ENCODE assay signal across 1 cellular context in genomic region chr13:51599444-51600176, GRCh38.
TF ChIP-seq lines count a peak whose summit lies in the region.

No MANE protein-coding gene starts in this region.

TF ChIP-seq in H1, 55 proteins besides CTCF, POLR2A, EP300 and RAD21:
- no peak for TF ChIP-seq CTBP2 (IDR thresholded peaks at IDR 0.05; ENCODE audit: borderline replicate concordance, insufficient read depth, insufficient read length, low read length)
- TF ChIP-seq ATF2 (IDR thresholded peaks at IDR 0.05; ENCODE audit: low read length) = no peak
- TF ChIP-seq CHD7 (IDR thresholded peaks at IDR 0.05; ENCODE audit: insufficient replicate concordance, low read length) = no peak
- no peak for TF ChIP-seq USF2 (IDR thresholded peaks at IDR 0.05; ENCODE audit: low read length)
- no peak for TF ChIP-seq HDAC2 (IDR thresholded peaks at IDR 0.05; ENCODE audit: borderline replicate concordance in 1 of 2, low read depth in 2 of 2, low read length in 2 of 2)
- TF ChIP-seq RNF2 (IDR thresholded peaks at IDR 0.05; ENCODE audit: borderline replicate concordance, low read depth, low read length, missing control alignments, poor library complexity, severe bottlenecking) = no peak
- no peak for TF ChIP-seq SAP30 (IDR thresholded peaks at IDR 0.05; ENCODE audit: insufficient read depth, insufficient replicate concordance, low read length)
- TF ChIP-seq GTF2F1 (IDR thresholded peaks at IDR 0.05; ENCODE audit: borderline replicate concordance, low read depth, low read length) = no peak
- no peak for TF ChIP-seq POU5F1 (IDR thresholded peaks at IDR 0.05; ENCODE audit: low read depth, low read length)
- no peak for TF ChIP-seq KDM4A (IDR thresholded peaks at IDR 0.05; ENCODE audit: low read depth, low read length, severe bottlenecking)
- TF ChIP-seq MAFK (IDR thresholded peaks at IDR 0.05; ENCODE audit: low read depth, low read length) = no peak
- TF ChIP-seq CBX8 (IDR thresholded peaks at IDR 0.05; ENCODE audit: borderline replicate concordance, low read depth, low read length) = no peak
- TF ChIP-seq TBP (IDR thresholded peaks at IDR 0.05; ENCODE audit: low read depth, low read length) = no peak
- TF ChIP-seq GABPA (IDR thresholded peaks at IDR 0.05; ENCODE audit: borderline replicate concordance, insufficient read depth, low read length) = no peak
- no peak for TF ChIP-seq CREB1 (IDR thresholded peaks at IDR 0.05)
